9 cellular contexts compared by ENCODE assay signal in the genomic region with DNA sequence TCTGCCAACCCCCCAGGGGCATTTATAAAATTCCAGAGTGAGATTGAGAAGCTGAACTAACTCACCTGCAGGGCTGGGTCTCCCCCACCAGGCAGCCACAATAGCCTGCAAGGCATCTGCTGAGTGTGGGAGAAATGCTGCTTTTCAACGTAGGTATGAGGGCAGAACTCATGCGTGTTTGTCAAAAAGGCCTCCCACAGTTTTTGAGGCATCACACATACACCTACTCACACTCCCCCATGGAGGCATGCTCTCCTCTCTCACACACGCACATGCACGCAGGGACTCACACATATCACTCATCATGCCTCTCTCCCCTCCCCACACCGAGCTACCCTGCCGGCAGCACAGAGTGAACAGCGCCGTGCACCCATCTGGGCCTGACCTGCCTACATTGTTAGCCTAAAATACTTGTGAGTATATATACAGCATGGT.
DNase-seq lines count a peak whose midpoint lies in the region; ATAC-seq lines count a peak whose summit lies in the region.
"Had no signal": no experiment of that assay in that cellular context is flagged by ENCODE, and none has a peak within 500 bp of the region (broad histone marks: within the 10 kb centered on the region; RNA-seq: fewer than 3 reads in every experiment).

No MANE protein-coding gene starts in this region.

- H3K36me3 ChIP-seq in CD8-positive, alpha-beta memory T cell (ENCODE audit: insufficient read depth, low read length), result no peaks in the 10 kb centered on the region

- H3K36me3 Mint-ChIP-seq in CD8-positive, alpha-beta memory T cell, result peaks cover 0 to 3% (median 0%) of the 10 kb centered on the region in 3 donors
- H3K36me3 Mint-ChIP-seq in activated naive CD4-positive, alpha-beta T cell treated with anti-CD3 and anti-CD28 coated beads for 36 hours (ENCODE audit: low read depth), result peaks cover 2% of the 10 kb centered on the region

- CTCF ChIA-PET in CD8-positive, alpha-beta memory T cell (lab: Charles Lee), result interaction anchor here (0.7 to 3.0 kb wide), 15 partner anchors 9 to 424 kb away, joined by 3 to 18 read pairs (median 5); a partner anchor contains a TSS
- CTCF ChIA-PET in activated naive CD4-positive, alpha-beta T cell treated with anti-CD3 and anti-CD28 coated beads for 36 hours (lab: Charles Lee), result interaction anchor here (0.5 kb wide), 1 partner anchor 195 kb away, joined by 4 read pairs; no protein-coding TSS in a partner anchor

- H3K4me3 Mint-ChIP-seq in CD8-positive, alpha-beta memory T cell, result peak overlapping the region; percentile 31 to 83 (median 52)
- H3K4me3 Mint-ChIP-seq in activated naive CD4-positive, alpha-beta T cell treated with anti-CD3 and anti-CD28 coated beads for 36 hours, result peak overlapping the region; percentile 51

- peaks cover 84 to 95% (median 93%) of the 10 kb centered on the region in 3 donors for H3K4me1 Mint-ChIP-seq in CD8-positive, alpha-beta memory T cell
- peaks cover 61% of the 10 kb centered on the region for H3K4me1 Mint-ChIP-seq in activated naive CD4-positive, alpha-beta T cell treated with anti-CD3 and anti-CD28 coated beads for 36 hours (ENCODE audit: low read depth)

- no peaks in the 10 kb centered on the region for H3K9me3 Mint-ChIP-seq in CD8-positive, alpha-beta memory T cell
- no peaks in the 10 kb centered on the region for H3K9me3 Mint-ChIP-seq in activated naive CD4-positive, alpha-beta T cell treated with anti-CD3 and anti-CD28 coated beads for 36 hours

- no peaks in the 10 kb centered on the region for H3K27me3 Mint-ChIP-seq in CD8-positive, alpha-beta memory T cell
- no peaks in the 10 kb centered on the region for H3K27me3 Mint-ChIP-seq in activated naive CD4-positive, alpha-beta T cell treated with anti-CD3 and anti-CD28 coated beads for 36 hours (ENCODE audit: low read depth)

- no peaks in the 10 kb centered on the region for H3K9me3 ChIP-seq in CD8-positive, alpha-beta memory T cell (ENCODE audit: low read length)

- H3K27ac Mint-ChIP-seq in CD8-positive, alpha-beta memory T cell, result peak overlapping the region; percentile 93 to 99 (median 98)
- H3K27ac Mint-ChIP-seq in activated naive CD4-positive, alpha-beta T cell treated with anti-CD3 and anti-CD28 coated beads for 36 hours, result peak overlapping the region; percentile 87

- POLR2A ChIA-PET in CD8-positive, alpha-beta memory T cell (lab: Charles Lee), result interaction anchor here (0.8 to 1.6 kb wide), 5 partner anchors 11 to 458 kb away, joined by 3 to 8 read pairs (median 3); a partner anchor contains a TSS

- intact Hi-C loops in activated naive CD4-positive, alpha-beta T cell treated with anti-CD3 and anti-CD28 coated beads for 36 hours (cut with micrococcal nuclease), result loop anchor here (1.0 to 2.0 kb wide), 4 partner anchors 212 to 423 kb away; no protein-coding TSS in a partner anchor

- peak; percentile 54 for ATAC-seq in GM21526 (IDR thresholded peaks at IDR 0.05; ENCODE audit: low FRiP score, unreplicated experiment)

- H3K4me3 ChIP-seq in CD8-positive, alpha-beta memory T cell (ENCODE audit: low read length), result no peak overlapping the region

- peak overlapping the region; percentile 83 for H3K27ac ChIP-seq in CD8-positive, alpha-beta memory T cell (ENCODE audit: low read depth, low read length)

- H3K27me3 ChIP-seq in CD8-positive, alpha-beta memory T cell (ENCODE audit: insufficient read depth, low read length, poor library complexity, severe bottlenecking), result no peaks in the 10 kb centered on the region

- in situ Hi-C loops in KBM-7 (cut with MboI; ENCODE audit: low pct_unique_long_range_greater_than_20kb, low sequenced_read_pairs), result no loop called here

- H3K4me1 ChIP-seq in CD8-positive, alpha-beta memory T cell (ENCODE audit: insufficient read depth, low read length), result peaks cover 69% of the 10 kb centered on the region

- DNase-seq in CD8-positive, alpha-beta memory T cell, result peak in 4 of 5 donors; percentile 37 to 82 (median 58)
- DNase-seq in KBM-7 (peak; percentile 79), NCI-H1436 treated with DMSO at 0.1 percent for 48 hours (lab: John Stamatoyannopoulos, UW) (no peak), HCEC 1CT (no peak), AG20443 (ENCODE audit: low spot score) (no peak)
- peak; percentile 64 for DNase-seq in activated naive CD4-positive, alpha-beta T cell treated with anti-CD3 and anti-CD28 coated beads for 36 hours
- DNase-seq in stimulated activated CD4-positive, alpha-beta T cell treated with anti-CD3 and anti-CD28 coated beads, Interleukin-4, amount 100 ng/mL, for 24 hours, result peak; percentile 78
- DNase-seq: DND-41 had no signal

Comparison
In these comparisons a context has a peak if more than half of its experiments do, and no peak if none do; other contexts are left out.
1. DNase-seq: peak in CD8-positive, alpha-beta memory T cell (4 of 5), KBM-7 (single experiment), activated naive CD4-positive, alpha-beta T cell treated with anti-CD3 and anti-CD28 coated beads for 36 hours (single experiment) and stimulated activated CD4-positive, alpha-beta T cell treated with anti-CD3 and anti-CD28 coated beads, Interleukin-4, amount 100 ng/mL, for 24 hours (single experiment); none in NCI-H1436 treated with DMSO at 0.1 percent for 48 hours (single experiment), HCEC 1CT (single experiment) and AG20443 (single experiment).